Comparison of ENCODE assay signal across 18 cellular contexts in genomic region chr7:2880051-2880450, GRCh38. TPM values are rescaled to one million over a fixed set of nuclear protein-coding genes. Genes with fewer than 3 reads are reported as not detected.
A peak's percentile ranks its signal among the peaks of the same experiment; 100 is the strongest.
DNase-seq lines count a peak whose midpoint lies in the region; ATAC-seq, FAIRE-seq and TF ChIP-seq lines count a peak whose summit lies in the region.
"Had no signal": no experiment of that assay in that cellular context is flagged by ENCODE, and none has a peak within 500 bp of the region (broad histone marks: within the 10 kb centered on the region; RNA-seq: fewer than 3 reads in every experiment).

No MANE protein-coding gene starts in this region.

- TF ChIP-seq CTCF in HepG2 (CRISPR knock-in tag; IDR thresholded peaks at IDR 0.05) (no peak), right lobe of liver (IDR thresholded peaks at IDR 0.05) (no peak), brain (conservative IDR thresholded peaks at IDR 0.05) (no peak), neural progenitor cell (IDR thresholded peaks at IDR 0.05) (no peak)

- H3K4me3 ChIP-seq in HepG2 (replicated peaks in 1 of 3; ENCODE audit: insufficient read depth in 1 of 3, low read depth in 2 of 3, low read length in 3 of 3) (no peak overlapping the region), right lobe of liver (no peak overlapping the region), neural progenitor cell (no peak overlapping the region)
- H3K4me3 ChIP-seq: SJSA1 had no signal

- H3K79me2 ChIP-seq in HepG2 (ENCODE audit: insufficient read depth, low read length) (no peaks in the 10 kb centered on the region), neural progenitor cell (ENCODE audit: low read depth) (no peaks in the 10 kb centered on the region)

- no peaks in the 10 kb centered on the region for H3K9me3 ChIP-seq in HepG2 (ENCODE audit: low read length)
- H3K9me3 ChIP-seq in right lobe of liver: no peaks in the 10 kb centered on the region
- H3K9me3 ChIP-seq in neural progenitor cell (ENCODE audit: low read depth): no peaks in the 10 kb centered on the region
- H3K9me3 ChIP-seq: SJSA1 had no signal

- H3K9me3 Mint-ChIP-seq in brain: peaks cover 0 to 6% (median 0%) of the 10 kb centered on the region in 5 experiments
- no peaks in the 10 kb centered on the region for H3K9me3 Mint-ChIP-seq in neural progenitor cell

- H3K27me3 ChIP-seq in HepG2 (ENCODE audit: control insufficient read depth in 1 of 2, insufficient read depth in 2 of 2, low read length in 2 of 2) (peaks cover 2 to 22% of the 10 kb centered on the region in 2 experiments; a peak in 3 of 5 replicates), right lobe of liver (no peaks in the 10 kb centered on the region), neural progenitor cell (no peaks in the 10 kb centered on the region)
- H3K27me3 ChIP-seq: SJSA1 had no signal

- H4K20me1 ChIP-seq in HepG2 (ENCODE audit: insufficient read depth, low read length) (no peaks in the 10 kb centered on the region), neural progenitor cell (ENCODE audit: low read depth) (no peaks in the 10 kb centered on the region)

- CTCF ChIA-PET in HepG2 (lab: Yijun Ruan, JAX; ENCODE audit: low intra/inter-chr PET ratio, low total read pairs): no interaction called here

- TF ChIP-seq POLR2A in HepG2 (IDR thresholded peaks at IDR 0.05; ENCODE audit: insufficient read depth in 1 of 2, low read depth in 2 of 2, low read length in 2 of 2) (no peak), right lobe of liver (IDR thresholded peaks at IDR 0.05) (no peak)

- H3K9ac ChIP-seq in HepG2 (ENCODE audit: insufficient read depth, low read depth, low read length): no peak overlapping the region
- H3K9ac ChIP-seq in neural progenitor cell: no peak overlapping the region
- H3K9ac ChIP-seq: KMS-11 had no signal

- no peak for TF ChIP-seq RAD21 in HepG2 (CRISPR knock-in tag; IDR thresholded peaks at IDR 0.05)

- TF ChIP-seq EP300 in HepG2 (IDR thresholded peaks at IDR 0.05; ENCODE audit: low read depth in 2 of 2, low read length in 2 of 2): no peak
- TF ChIP-seq EP300 in HepG2 (CRISPR knock-in tag; IDR thresholded peaks at IDR 0.05; ENCODE audit: borderline replicate concordance): no peak

- H3K36me3 ChIP-seq in HepG2 (replicated peaks in 1 of 2; ENCODE audit: control insufficient read depth in 1 of 2, insufficient read depth in 2 of 2, low read length in 2 of 2) (no peaks in the 10 kb centered on the region), right lobe of liver (no peaks in the 10 kb centered on the region), neural progenitor cell (no peaks in the 10 kb centered on the region)
- H3K36me3 ChIP-seq: SJSA1 had no signal

- no peaks in the 10 kb centered on the region for H3K36me3 Mint-ChIP-seq in brain
- H3K36me3 Mint-ChIP-seq in neural progenitor cell: no peaks in the 10 kb centered on the region

- H3K27ac ChIP-seq in HepG2 (ENCODE audit: extremely low read length, insufficient read depth, low read length) (no peak overlapping the region), right lobe of liver (no peak overlapping the region), neural progenitor cell (no peak overlapping the region)
- H3K27ac ChIP-seq: KMS-11, SJSA1 had no signal

- in situ Hi-C loops in HepG2 (cut with HindIII; ENCODE audit: extremely low pct_ligation_motif_present, low pct_unique_long_range_greater_than_20kb) (loop anchor here (25.0 kb wide), 2 partner anchors 507 to 782 kb away; no protein-coding TSS in a partner anchor), KBM-7 (cut with MboI; ENCODE audit: low pct_unique_long_range_greater_than_20kb, low sequenced_read_pairs) (no loop called here)

- WGBS in HepG2 (ENCODE audit: low lambda C conversion rate): 61% methylated on average over 8 of the region's 8 CpGs
- 59% methylated on average over 8 of the region's 8 CpGs for WGBS in right lobe of liver (ENCODE audit: insufficient coverage, low coverage, low lambda C conversion rate, missing lambda C conversion rate)

- POLR2A ChIA-PET in HepG2 (lab: Yijun Ruan, JAX): no interaction called here

- H3K4me2 ChIP-seq in HepG2 (ENCODE audit: low read depth, low read length) (no peak overlapping the region), neural progenitor cell (no peak overlapping the region)
- H3K4me2 ChIP-seq: KMS-11 had no signal

- ATAC-seq in HepG2 (no peak), right lobe of liver (no peak), GM21360 (IDR thresholded peaks at IDR 0.05; ENCODE audit: unreplicated experiment) (no peak), HG03196 (IDR thresholded peaks at IDR 0.05; ENCODE audit: unreplicated experiment) (no peak)

- H2AFZ ChIP-seq in HepG2 (ENCODE audit: low read length) (no peak overlapping the region), neural progenitor cell (replicated peaks) (peak overlapping the region; percentile 0)

- peak overlapping the region in 2 of 5 experiments; percentile 20 to 23 for H3K4me3 Mint-ChIP-seq in brain
- H3K4me3 Mint-ChIP-seq in neural progenitor cell: no peak overlapping the region

- peaks cover 9% of the 10 kb centered on the region for H3K27me3 Mint-ChIP-seq in brain
- H3K27me3 Mint-ChIP-seq in neural progenitor cell (ENCODE audit: insufficient read depth, low read depth): peaks cover 18% of the 10 kb centered on the region

- H3F3A ChIP-seq in neural progenitor cell (ENCODE audit: low read depth): peaks cover 15% of the 10 kb centered on the region

- FAIRE-seq in HepG2 (lab: Jason Lieb, UNC): no peak
- FAIRE-seq: A204.1, RCC 7860 had no signal

- H3K27ac Mint-ChIP-seq in brain (peak overlapping the region in 3 of 5 experiments; percentile 52 to 74 (median 63)), neural progenitor cell (peak overlapping the region; percentile 73)

- peaks cover 5% of the 10 kb centered on the region; the same call in 1 of the 2 replicates for H3K4me1 ChIP-seq in HepG2 (ENCODE audit: insufficient read depth, low read length)
- H3K4me1 ChIP-seq in right lobe of liver: no peaks in the 10 kb centered on the region
- H3K4me1 ChIP-seq in neural progenitor cell: peaks cover 8% of the 10 kb centered on the region

- intact Hi-C loops in HepG2 (cut with micrococcal nuclease; ENCODE audit: unreplicated experiment) (no loop called here), right lobe of liver (cut with DNase I) (loop anchor here (10.0 kb wide), 1 partner anchor 275 kb away; no protein-coding TSS in a partner anchor)

- no TSS peak for BruUV-seq in HepG2 (replicated peaks; lab: Mats Ljungman, UMichigan)

- H3K4me1 Mint-ChIP-seq in brain (peaks cover 50% of the 10 kb centered on the region), neural progenitor cell (peaks cover 51% of the 10 kb centered on the region)

- DNase-seq in HepG2 (ENCODE audit: low spot score) (no peak), right lobe of liver (no peak), neural progenitor cell (ENCODE audit: low spot score) (no peak), KBM-7 (no peak)
- DNase-seq: DMS79, NCI-H1105 treated with DMSO at 0.1 percent for 48 hours, NCI-H1694, NCI-H2081, NCI-H2171, NCI-H526, OCI-M1 had no signal

TF ChIP-seq in HepG2, 621 proteins besides CTCF, POLR2A, EP300 and RAD21:
- TF ChIP-seq MAFK (conservative IDR thresholded peaks at IDR 0.05 in 1 of 2, IDR thresholded peaks at IDR 0.05 in 1 of 2; ENCODE audit: low read length in 2 of 2) (no peak), MNT (IDR thresholded peaks at IDR 0.05) (peak; percentile 99), PHF8 (CRISPR knock-in tag; IDR thresholded peaks at IDR 0.05) (no peak), SOX13 (IDR thresholded peaks at IDR 0.05) (no peak), SOX13 (CRISPR knock-in tag; conservative IDR thresholded peaks at IDR 0.05 in 1 of 2, IDR thresholded peaks at IDR 0.05 in 1 of 2) (no peak), ARNT (IDR thresholded peaks at IDR 0.05) (no peak)

RNA-seq across cellular contexts. Expression of gene GNA12, which starts 35.9 kb away (rescaled TPM):
- total RNA-seq in HepG2 (2016; rRNA removed; fragmentation: Illumina TruSeq; extraction: Trizol) (16.2 and 23.3 TPM in 2 replicates), right lobe of liver (10 to 100 TPM; 10.3 to 32.1 (median 14.1) TPM), neural progenitor cell (ENCODE audit: low replicate concordance) (32.2 and 34.7 TPM in 2 replicates)
- total RNA-seq in HepG2 (2016; cell fraction: cytosol; rRNA removed; fragmentation: Illumina TruSeq; extraction: Trizol; ENCODE audit: low read depth): 7.2 and 7.5 TPM in 2 replicates
- 16.1 and 17.2 TPM in 2 replicates for total RNA-seq in HepG2 (2016; cell fraction: insoluble cytoplasmic fraction; rRNA removed; fragmentation: Illumina TruSeq; extraction: Trizol)
- total RNA-seq in HepG2 (2016; cell fraction: membrane; rRNA removed; fragmentation: Illumina TruSeq; extraction: Trizol): 26.9 and 27.9 TPM in 2 replicates
- total RNA-seq in HepG2 (2016; cell fraction: nucleus; rRNA removed; fragmentation: Illumina TruSeq; extraction: Trizol): 14.4 and 16.2 TPM in 2 replicates
- polyA plus RNA-seq in HepG2 (2011; rRNA removed) (50.9 and 68.0 TPM in 2 replicates), brain (ENCODE audit: insufficient read depth, low read depth, low replicate concordance) (68.0 TPM)
- 45.6 and 47.6 TPM in 2 replicates for polyA plus RNA-seq in HepG2 (2011; cell fraction: cytosol; rRNA removed)
- 34.2 and 39.3 TPM in 2 replicates for polyA plus RNA-seq in HepG2 (2011; cell fraction: nucleus; rRNA removed)
- 39.2 and 40.4 TPM in 2 replicates for polyA plus RNA-seq in HepG2 (2012)
- polyA plus RNA-seq in HepG2 (2016; cell fraction: cytosol; fragmentation: Illumina TruSeq; extraction: Trizol; ENCODE audit: low read depth): 11.0 and 12.4 TPM in 2 replicates
- polyA plus RNA-seq in HepG2 (2016; cell fraction: insoluble cytoplasmic fraction; fragmentation: Illumina TruSeq; extraction: Trizol; ENCODE audit: low read depth): 33.6 and 42.6 TPM in 2 replicates
- polyA plus RNA-seq in HepG2 (2016; cell fraction: membrane; fragmentation: Illumina TruSeq; extraction: Trizol; ENCODE audit: low read depth): 39.2 and 40.8 TPM in 2 replicates
- 26.9 and 29.3 TPM in 2 replicates for polyA plus RNA-seq in HepG2 (2016; cell fraction: nucleus; fragmentation: Illumina TruSeq; extraction: Trizol; ENCODE audit: insufficient read depth, low read depth)
- polyA minus RNA-seq in HepG2 (2011; rRNA and poly(A)+ RNA removed; ENCODE audit: low replicate concordance): 54.6 and 166 TPM in 2 replicates
- polyA minus RNA-seq in HepG2 (2011; cell fraction: cytosol; rRNA and poly(A)+ RNA removed): 37.4 and 48.5 TPM in 2 replicates
- 30.9 and 39.8 TPM in 2 replicates for polyA minus RNA-seq in HepG2 (2011; cell fraction: nucleus; rRNA and poly(A)+ RNA removed)
